Comparison of ENCODE assay signal across 8 cellular contexts in the genomic region with DNA sequence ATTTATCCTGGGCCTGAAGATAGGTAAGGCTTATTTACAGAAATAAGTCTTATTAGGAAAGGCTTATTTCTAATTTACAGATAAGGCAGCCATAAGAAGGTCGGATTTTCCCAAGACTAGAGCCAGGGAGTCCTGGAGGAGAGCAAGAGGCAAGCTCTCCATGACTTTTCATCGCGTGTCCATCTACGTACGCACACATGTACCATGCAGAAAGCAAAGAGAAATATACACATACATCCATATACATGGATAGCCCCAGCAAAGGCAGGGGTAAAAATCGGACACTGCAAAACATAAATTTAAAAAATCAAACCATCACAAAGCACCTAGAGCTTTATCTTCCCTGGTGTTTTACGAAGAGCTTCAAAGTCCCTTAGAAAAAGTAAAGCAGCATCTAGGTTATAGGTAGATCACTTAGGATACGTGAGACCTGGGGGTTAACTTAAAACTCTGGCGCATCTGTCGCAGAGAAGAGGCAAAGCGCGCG. TPM values are rescaled to one million over a fixed set of nuclear protein-coding genes. Genes with fewer than 3 reads are reported as not detected.
DNase-seq lines count a peak whose midpoint lies in the region; ATAC-seq lines count a peak whose summit lies in the region.

No MANE protein-coding gene starts in this region.

- H3K4me1 Mint-ChIP-seq in CD4-positive, CD25-positive, alpha-beta regulatory T cell: peaks cover 26 to 42% (median 35%) of the 10 kb centered on the region in 4 donors
- H3K4me1 Mint-ChIP-seq in naive thymus-derived CD4-positive, alpha-beta T cell: peaks cover 34 to 54% (median 47%) of the 10 kb centered on the region in 7 donors

- no peaks in the 10 kb centered on the region for H3K9me3 ChIP-seq in CD4-positive, CD25-positive, alpha-beta regulatory T cell (ENCODE audit: control insufficient read depth in 2 of 2, low read length in 2 of 2)
- H3K9me3 ChIP-seq in endocrine pancreas (ENCODE audit: control insufficient read depth, low read length): no peaks in the 10 kb centered on the region
- H3K9me3 ChIP-seq in naive thymus-derived CD4-positive, alpha-beta T cell (ENCODE audit: control insufficient read depth in 2 of 3, low read length in 3 of 3): no peaks in the 10 kb centered on the region

- no peaks in the 10 kb centered on the region for H3K9me3 Mint-ChIP-seq in CD4-positive, CD25-positive, alpha-beta regulatory T cell
- H3K9me3 Mint-ChIP-seq in naive thymus-derived CD4-positive, alpha-beta T cell: no peaks in the 10 kb centered on the region

- intact Hi-C loops in naive thymus-derived CD4-positive, alpha-beta T cell (cut with micrococcal nuclease): loop anchor here (1.0 to 5.0 kb wide), 19 partner anchors 51 to 1964 kb away; a partner anchor contains a TSS

- peak overlapping the region; percentile 95 for H3K4me3 ChIP-seq in CD4-positive, CD25-positive, alpha-beta regulatory T cell (ENCODE audit: low read depth, low read length)
- H3K4me3 ChIP-seq in endocrine pancreas (ENCODE audit: control insufficient read depth, insufficient read depth, low read length): peak overlapping the region; percentile 85
- peak overlapping the region; percentile 78 for H3K4me3 ChIP-seq in naive thymus-derived CD4-positive, alpha-beta T cell (ENCODE audit: low read length)

- POLR2A ChIA-PET in naive thymus-derived CD4-positive, alpha-beta T cell (lab: Charles Lee): interaction anchor here (0.8 to 2.2 kb wide), 7 partner anchors 18 to 1908 kb away, joined by 3 to 7 read pairs (median 4); a partner anchor contains a TSS

- H3K27ac Mint-ChIP-seq in CD4-positive, CD25-positive, alpha-beta regulatory T cell: peak overlapping the region; percentile 94 to 98 (median 96)
- H3K27ac Mint-ChIP-seq in naive thymus-derived CD4-positive, alpha-beta T cell: peak overlapping the region; percentile 89 to 99 (median 94)

- H3K4me1 ChIP-seq in CD4-positive, CD25-positive, alpha-beta regulatory T cell (ENCODE audit: control insufficient read depth, insufficient read depth, low read length, poor library complexity, severe bottlenecking): peaks cover 27% of the 10 kb centered on the region
- peaks cover 3% of the 10 kb centered on the region for H3K4me1 ChIP-seq in endocrine pancreas (ENCODE audit: control insufficient read depth, insufficient read depth, low read length)
- peaks cover 15 to 17% of the 10 kb centered on the region in 2 donors for H3K4me1 ChIP-seq in naive thymus-derived CD4-positive, alpha-beta T cell (ENCODE audit: control insufficient read depth in 2 of 2, insufficient read depth in 2 of 2, low read length in 2 of 2)

- no peak for DNase-seq in CD4-positive, CD25-positive, alpha-beta regulatory T cell
- DNase-seq in RKO (ENCODE audit: low spot score) (peak; percentile 55), NCI-H1694 treated with DMSO at 0.1 percent for 48 hours (lab: John Stamatoyannopoulos, UW) (no peak), NCI-H2081 (lab: John Stamatoyannopoulos, UW) (no peak), NCI-H446 treated with DMSO at 0.1 percent for 48 hours (lab: John Stamatoyannopoulos, UW) (no peak)
- DNase-seq in naive thymus-derived CD4-positive, alpha-beta T cell: no peak

- no peaks in the 10 kb centered on the region for H3K36me3 ChIP-seq in CD4-positive, CD25-positive, alpha-beta regulatory T cell (ENCODE audit: control insufficient read depth, insufficient read depth, low read length)
- H3K36me3 ChIP-seq in endocrine pancreas (ENCODE audit: control insufficient read depth, insufficient read depth, low read length): no peaks in the 10 kb centered on the region
- peaks cover 0 to 7% (median 0%) of the 10 kb centered on the region in 3 experiments for H3K36me3 ChIP-seq in naive thymus-derived CD4-positive, alpha-beta T cell (ENCODE audit: control insufficient read depth in 2 of 3, insufficient read depth in 3 of 3, low read length in 3 of 3)

- CTCF ChIA-PET in naive thymus-derived CD4-positive, alpha-beta T cell (lab: Charles Lee): interaction anchor here (0.5 kb wide), 1 partner anchor 124 kb away, joined by 3 read pairs; no protein-coding TSS in a partner anchor

- ATAC-seq in CD4-positive, CD25-positive, alpha-beta regulatory T cell (ENCODE audit: low read depth in 2 of 2): peak in 1 of 2 donors; percentile 0
- ATAC-seq in GM21717 (IDR thresholded peaks at IDR 0.05; ENCODE audit: unreplicated experiment): peak; percentile 2
- no peak for ATAC-seq in naive thymus-derived CD4-positive, alpha-beta T cell

- peaks cover 3% of the 10 kb centered on the region for H3K36me3 Mint-ChIP-seq in CD4-positive, CD25-positive, alpha-beta regulatory T cell
- H3K36me3 Mint-ChIP-seq in naive thymus-derived CD4-positive, alpha-beta T cell: peaks cover 0 to 10% (median 0%) of the 10 kb centered on the region in 5 donors

- peak overlapping the region; percentile 94 for H3K27ac ChIP-seq in CD4-positive, CD25-positive, alpha-beta regulatory T cell (ENCODE audit: insufficient read depth, low read length, poor library complexity, severe bottlenecking)
- peak overlapping the region; percentile 98 for H3K27ac ChIP-seq in naive thymus-derived CD4-positive, alpha-beta T cell (ENCODE audit: low read depth, low read length)

- H3K9ac ChIP-seq in endocrine pancreas (ENCODE audit: control insufficient read depth, insufficient read depth, low read length): peak overlapping the region; percentile 65

- no peaks in the 10 kb centered on the region for H3K27me3 ChIP-seq in CD4-positive, CD25-positive, alpha-beta regulatory T cell (ENCODE audit: control insufficient read depth, insufficient read depth, low read length)
- no peaks in the 10 kb centered on the region for H3K27me3 ChIP-seq in endocrine pancreas (ENCODE audit: control insufficient read depth, insufficient read depth, low read length)
- H3K27me3 ChIP-seq in naive thymus-derived CD4-positive, alpha-beta T cell (ENCODE audit: control insufficient read depth in 2 of 2, insufficient read depth in 2 of 2, low read length in 2 of 2): no peaks in the 10 kb centered on the region

- peaks cover 23% of the 10 kb centered on the region for H3K27me3 Mint-ChIP-seq in CD4-positive, CD25-positive, alpha-beta regulatory T cell
- peaks cover 0 to 15% (median 0%) of the 10 kb centered on the region in 5 donors for H3K27me3 Mint-ChIP-seq in naive thymus-derived CD4-positive, alpha-beta T cell

- H3K4me3 Mint-ChIP-seq in CD4-positive, CD25-positive, alpha-beta regulatory T cell: peak overlapping the region; percentile 88 to 97 (median 92)
- peak overlapping the region; percentile 79 to 96 (median 90) for H3K4me3 Mint-ChIP-seq in naive thymus-derived CD4-positive, alpha-beta T cell

RNA-seq across cellular contexts. Expression of a gene that starts 25.8 kb away (rescaled TPM):
- 27.8 TPM for total RNA-seq in CD4-positive, CD25-positive, alpha-beta regulatory T cell
- 1 to 10 TPM; 6.6 to 9.4 (median 6.8) TPM for polyA plus RNA-seq in CD4-positive, CD25-positive, alpha-beta regulatory T cell
- 10 to 100 TPM; 16.0 to 26.4 (median 22.5) TPM for total RNA-seq in naive thymus-derived CD4-positive, alpha-beta T cell
- polyA plus RNA-seq in naive thymus-derived CD4-positive, alpha-beta T cell: 10 to 100 TPM in 1 of 2 donors, 1 to 10 TPM in 1; 7.3 to 10.5 TPM
